In genomic region chr4:41092128-41092527, GRCh38 we compare ENCODE assay signal across 27 cellular contexts.
"Had no signal": no experiment of that assay in that cellular context is flagged by ENCODE, and none has a peak within 500 bp of the region (broad histone marks: within the 10 kb centered on the region; RNA-seq: fewer than 3 reads in every experiment).

No MANE protein-coding gene starts in this region.

- H3K27ac Mint-ChIP-seq: effector memory CD8-positive, alpha-beta T cell; memory B cell; natural killer cell; neural progenitor cell; progenitor cell of endocrine pancreas had no signal

- ATAC-seq: effector memory CD8-positive, alpha-beta T cell; heart left ventricle; left lobe of liver; natural killer cell; sciatic nerve; stimulated activated naive CD8-positive, alpha-beta T cell treated with anti-CD3 and anti-CD28 coated beads, Interleukin-15, amount 100 ng/mL, for 72 hours had no signal

- H3K4me1 Mint-ChIP-seq: natural killer cell; stimulated activated naive CD8-positive, alpha-beta T cell treated with anti-CD3 and anti-CD28 coated beads, Interleukin-15, amount 100 ng/mL, for 72 hours had no signal

- H3K4me1 ChIP-seq: neural progenitor cell, parathyroid adenoma, suprapubic skin, vagina had no signal

- H3K9me3 ChIP-seq: suprapubic skin had no signal

- H3K36me3 Mint-ChIP-seq: memory B cell, natural killer cell, neural progenitor cell had no signal

- H3K4me3 Mint-ChIP-seq: effector memory CD8-positive, alpha-beta T cell; memory B cell; natural killer cell; neural progenitor cell; stimulated activated naive CD8-positive, alpha-beta T cell treated with anti-CD3 and anti-CD28 coated beads, Interleukin-15, amount 100 ng/mL, for 72 hours had no signal

- H3K27me3 ChIP-seq: esophagus squamous epithelium, heart left ventricle, hepatocyte, neural progenitor cell, right atrium auricular region, suprapubic skin, vagina had no signal

- H3K9me3 Mint-ChIP-seq: natural killer cell; neural progenitor cell; stimulated activated naive CD8-positive, alpha-beta T cell treated with anti-CD3 and anti-CD28 coated beads, Interleukin-15, amount 100 ng/mL, for 72 hours had no signal

- H3K27me3 Mint-ChIP-seq: effector memory CD8-positive, alpha-beta T cell; progenitor cell of endocrine pancreas had no signal

- H3K36me3 ChIP-seq: esophagus squamous epithelium, heart left ventricle, neural progenitor cell, right atrium auricular region, suprapubic skin, vagina had no signal

- H3K4me3 ChIP-seq: esophagus squamous epithelium, heart left ventricle, hepatocyte, lung, neural progenitor cell, right atrium auricular region, smooth muscle cell, suprapubic skin, vagina had no signal

- H3K27ac ChIP-seq: esophagus squamous epithelium, heart left ventricle, hepatocyte, neural progenitor cell, parathyroid adenoma, suprapubic skin, vagina had no signal

- DNase-seq: cortex of kidney; effector memory CD8-positive, alpha-beta T cell; erythroblast; esophagus squamous epithelium; foreskin melanocyte; heart left ventricle; kidney; natural killer cell; stimulated activated CD4-positive, alpha-beta T cell treated with anti-CD3 and anti-CD28 coated beads, Interleukin-12 subunit alpha, Interleukin-12 subunit beta, amount 100 ng/mL, for 4 hours; stimulated activated CD4-positive, alpha-beta T cell treated with anti-CD3 and anti-CD28 coated beads, Interleukin-1b, Interleukin-23, amount 100 ng/mL, for 48 hours; stimulated activated CD4-positive, alpha-beta T cell treated with anti-CD3 and anti-CD28 coated beads, Interleukin-4, amount 100 ng/mL, for 1 hour; stimulated activated CD8-positive, alpha-beta memory T cell treated with anti-CD3 and anti-CD28 coated beads, Interleukin-4, amount 100 ng/mL, for 48 hours; stimulated activated naive CD4-positive, alpha-beta T cell; stimulated activated naive CD8-positive, alpha-beta T cell treated with anti-CD3 and anti-CD28 coated beads, Interleukin-15, amount 100 ng/mL, for 72 hours; trophoblast cell had no signal
